ENCODE assay signal across 1 cellular context in genomic region chr3:150107429-150108175, GRCh38.
TF ChIP-seq lines count a peak whose summit lies in the region.

No MANE protein-coding gene starts in this region.

TF ChIP-seq in SK-N-SH treated with all-trans-retinoic acid at 6 μM for 48 hours, 23 proteins besides CTCF, POLR2A, EP300 and RAD21 (continued from another document):
- TF ChIP-seq CREB5 (CRISPR knock-in tag; IDR thresholded peaks at IDR 0.05; ENCODE audit: low read depth) = no peak
- no peak for TF ChIP-seq BACH2 (CRISPR knock-in tag; IDR thresholded peaks at IDR 0.05; ENCODE audit: borderline replicate concordance)
- TF ChIP-seq ARNTL (CRISPR knock-in tag; IDR thresholded peaks at IDR 0.05; ENCODE audit: borderline replicate concordance, low read depth) = no peak
- no peak for TF ChIP-seq ZFP30 (CRISPR knock-in tag; IDR thresholded peaks at IDR 0.05)
- TF ChIP-seq TOX (CRISPR knock-in tag; IDR thresholded peaks at IDR 0.05; ENCODE audit: borderline replicate concordance) = no peak
- no peak for TF ChIP-seq OSR1 (CRISPR knock-in tag; IDR thresholded peaks at IDR 0.05)
- TF ChIP-seq PATZ1 (CRISPR knock-in tag; IDR thresholded peaks at IDR 0.05; ENCODE audit: borderline replicate concordance) = no peak
